Comparison of ENCODE assay signal across 1 cellular context in the genomic region with DNA sequence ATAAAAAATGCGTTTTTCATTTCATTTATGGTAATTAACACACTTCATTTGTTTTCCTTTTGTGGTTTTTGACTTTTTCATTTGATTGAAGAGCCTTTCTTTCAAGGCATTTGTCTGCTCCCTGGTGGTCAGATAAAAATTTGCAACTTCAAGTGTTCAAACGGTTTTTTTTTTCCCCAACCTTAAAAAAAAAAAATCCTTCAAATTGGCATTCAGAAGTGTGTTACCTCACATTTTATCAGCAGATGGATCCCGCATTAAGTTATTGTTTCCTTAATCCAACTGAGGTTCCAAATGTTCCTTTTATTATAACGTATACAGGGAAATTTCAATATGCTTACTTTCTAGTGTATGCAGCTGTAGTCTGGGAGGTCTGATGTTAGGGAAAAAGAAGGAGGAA.
TF ChIP-seq lines count a peak whose summit lies in the region.

No MANE protein-coding gene starts in this region.

TF ChIP-seq in GM23338, 12 proteins besides CTCF, POLR2A, EP300 and RAD21 (continued from another document):
- TF ChIP-seq, protein P1, sequence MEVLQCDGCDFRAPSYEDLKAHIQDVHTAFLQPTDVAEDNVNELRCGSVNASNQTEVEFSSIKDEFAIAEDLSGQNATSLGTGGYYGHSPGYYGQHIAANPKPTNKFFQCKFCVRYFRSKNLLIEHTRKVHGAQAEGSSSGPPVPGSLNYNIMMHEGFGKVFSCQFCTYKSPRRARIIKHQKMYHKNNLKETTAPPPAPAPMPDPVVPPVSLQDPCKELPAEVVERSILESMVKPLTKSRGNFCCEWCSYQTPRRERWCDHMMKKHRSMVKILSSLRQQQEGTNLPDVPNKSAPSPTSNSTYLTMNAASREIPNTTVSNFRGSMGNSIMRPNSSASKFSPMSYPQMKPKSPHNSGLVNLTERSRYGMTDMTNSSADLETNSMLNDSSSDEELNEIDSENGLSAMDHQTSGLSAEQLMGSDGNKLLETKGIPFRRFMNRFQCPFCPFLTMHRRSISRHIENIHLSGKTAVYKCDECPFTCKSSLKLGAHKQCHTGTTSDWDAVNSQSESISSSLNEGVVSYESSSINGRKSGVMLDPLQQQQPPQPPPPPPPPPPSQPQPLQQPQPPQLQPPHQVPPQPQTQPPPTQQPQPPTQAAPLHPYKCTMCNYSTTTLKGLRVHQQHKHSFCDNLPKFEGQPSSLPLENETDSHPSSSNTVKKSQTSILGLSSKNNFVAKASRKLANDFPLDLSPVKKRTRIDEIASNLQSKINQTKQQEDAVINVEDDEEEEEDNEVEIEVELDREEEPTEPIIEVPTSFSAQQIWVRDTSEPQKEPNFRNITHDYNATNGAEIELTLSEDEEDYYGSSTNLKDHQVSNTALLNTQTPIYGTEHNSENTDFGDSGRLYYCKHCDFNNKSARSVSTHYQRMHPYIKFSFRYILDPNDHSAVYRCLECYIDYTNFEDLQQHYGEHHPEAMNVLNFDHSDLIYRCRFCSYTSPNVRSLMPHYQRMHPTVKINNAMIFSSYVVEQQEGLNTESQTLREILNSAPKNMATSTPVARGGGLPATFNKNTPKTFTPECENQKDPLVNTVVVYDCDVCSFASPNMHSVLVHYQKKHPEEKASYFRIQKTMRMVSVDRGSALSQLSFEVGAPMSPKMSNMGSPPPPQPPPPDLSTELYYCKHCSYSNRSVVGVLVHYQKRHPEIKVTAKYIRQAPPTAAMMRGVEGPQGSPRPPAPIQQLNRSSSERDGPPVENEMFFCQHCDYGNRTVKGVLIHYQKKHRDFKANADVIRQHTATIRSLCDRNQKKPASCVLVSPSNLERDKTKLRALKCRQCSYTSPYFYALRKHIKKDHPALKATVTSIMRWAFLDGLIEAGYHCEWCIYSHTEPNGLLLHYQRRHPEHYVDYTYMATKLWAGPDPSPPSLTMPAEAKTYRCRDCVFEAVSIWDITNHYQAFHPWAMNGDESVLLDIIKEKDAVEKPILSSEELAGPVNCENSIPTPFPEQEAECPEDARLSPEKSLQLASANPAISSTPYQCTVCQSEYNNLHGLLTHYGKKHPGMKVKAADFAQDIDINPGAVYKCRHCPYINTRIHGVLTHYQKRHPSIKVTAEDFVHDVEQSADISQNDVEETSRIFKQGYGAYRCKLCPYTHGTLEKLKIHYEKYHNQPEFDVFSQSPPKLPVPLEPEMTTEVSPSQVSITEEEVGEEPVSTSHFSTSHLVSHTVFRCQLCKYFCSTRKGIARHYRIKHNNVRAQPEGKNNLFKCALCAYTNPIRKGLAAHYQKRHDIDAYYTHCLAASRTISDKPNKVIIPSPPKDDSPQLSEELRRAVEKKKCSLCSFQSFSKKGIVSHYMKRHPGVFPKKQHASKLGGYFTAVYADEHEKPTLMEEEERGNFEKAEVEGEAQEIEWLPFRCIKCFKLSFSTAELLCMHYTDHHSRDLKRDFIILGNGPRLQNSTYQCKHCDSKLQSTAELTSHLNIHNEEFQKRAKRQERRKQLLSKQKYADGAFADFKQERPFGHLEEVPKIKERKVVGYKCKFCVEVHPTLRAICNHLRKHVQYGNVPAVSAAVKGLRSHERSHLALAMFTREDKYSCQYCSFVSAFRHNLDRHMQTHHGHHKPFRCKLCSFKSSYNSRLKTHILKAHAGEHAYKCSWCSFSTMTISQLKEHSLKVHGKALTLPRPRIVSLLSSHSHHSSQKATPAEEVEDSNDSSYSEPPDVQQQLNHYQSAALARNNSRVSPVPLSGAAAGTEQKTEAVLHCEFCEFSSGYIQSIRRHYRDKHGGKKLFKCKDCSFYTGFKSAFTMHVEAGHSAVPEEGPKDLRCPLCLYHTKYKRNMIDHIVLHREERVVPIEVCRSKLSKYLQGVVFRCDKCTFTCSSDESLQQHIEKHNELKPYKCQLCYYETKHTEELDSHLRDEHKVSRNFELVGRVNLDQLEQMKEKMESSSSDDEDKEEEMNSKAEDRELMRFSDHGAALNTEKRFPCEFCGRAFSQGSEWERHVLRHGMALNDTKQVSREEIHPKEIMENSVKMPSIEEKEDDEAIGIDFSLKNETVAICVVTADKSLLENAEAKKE (CRISPR knock-in tag; IDR thresholded peaks at IDR 0.05): no peak
- TF ChIP-seq EZH2phosphoT487 (IDR thresholded peaks at IDR 0.05; ENCODE audit: unreplicated experiment) (no peak), EZH2 (IDR thresholded peaks at IDR 0.05; ENCODE audit: low read depth, unreplicated experiment) (no peak), CREB1 (CRISPR knock-in tag; IDR thresholded peaks at IDR 0.05; ENCODE audit: low read depth) (no peak), STAT1 (IDR thresholded peaks at IDR 0.05; ENCODE audit: unreplicated experiment) (no peak), NANOG (IDR thresholded peaks at IDR 0.05; ENCODE audit: borderline replicate concordance) (no peak), ZNF331 (CRISPR knock-in tag; IDR thresholded peaks at IDR 0.05; ENCODE audit: low read depth) (no peak)
- TF ChIP-seq, protein P2, sequence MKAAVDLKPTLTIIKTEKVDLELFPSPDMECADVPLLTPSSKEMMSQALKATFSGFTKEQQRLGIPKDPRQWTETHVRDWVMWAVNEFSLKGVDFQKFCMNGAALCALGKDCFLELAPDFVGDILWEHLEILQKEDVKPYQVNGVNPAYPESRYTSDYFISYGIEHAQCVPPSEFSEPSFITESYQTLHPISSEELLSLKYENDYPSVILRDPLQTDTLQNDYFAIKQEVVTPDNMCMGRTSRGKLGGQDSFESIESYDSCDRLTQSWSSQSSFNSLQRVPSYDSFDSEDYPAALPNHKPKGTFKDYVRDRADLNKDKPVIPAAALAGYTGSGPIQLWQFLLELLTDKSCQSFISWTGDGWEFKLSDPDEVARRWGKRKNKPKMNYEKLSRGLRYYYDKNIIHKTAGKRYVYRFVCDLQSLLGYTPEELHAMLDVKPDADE (IDR thresholded peaks at IDR 0.05): no peak
- TF ChIP-seq, protein P3, sequence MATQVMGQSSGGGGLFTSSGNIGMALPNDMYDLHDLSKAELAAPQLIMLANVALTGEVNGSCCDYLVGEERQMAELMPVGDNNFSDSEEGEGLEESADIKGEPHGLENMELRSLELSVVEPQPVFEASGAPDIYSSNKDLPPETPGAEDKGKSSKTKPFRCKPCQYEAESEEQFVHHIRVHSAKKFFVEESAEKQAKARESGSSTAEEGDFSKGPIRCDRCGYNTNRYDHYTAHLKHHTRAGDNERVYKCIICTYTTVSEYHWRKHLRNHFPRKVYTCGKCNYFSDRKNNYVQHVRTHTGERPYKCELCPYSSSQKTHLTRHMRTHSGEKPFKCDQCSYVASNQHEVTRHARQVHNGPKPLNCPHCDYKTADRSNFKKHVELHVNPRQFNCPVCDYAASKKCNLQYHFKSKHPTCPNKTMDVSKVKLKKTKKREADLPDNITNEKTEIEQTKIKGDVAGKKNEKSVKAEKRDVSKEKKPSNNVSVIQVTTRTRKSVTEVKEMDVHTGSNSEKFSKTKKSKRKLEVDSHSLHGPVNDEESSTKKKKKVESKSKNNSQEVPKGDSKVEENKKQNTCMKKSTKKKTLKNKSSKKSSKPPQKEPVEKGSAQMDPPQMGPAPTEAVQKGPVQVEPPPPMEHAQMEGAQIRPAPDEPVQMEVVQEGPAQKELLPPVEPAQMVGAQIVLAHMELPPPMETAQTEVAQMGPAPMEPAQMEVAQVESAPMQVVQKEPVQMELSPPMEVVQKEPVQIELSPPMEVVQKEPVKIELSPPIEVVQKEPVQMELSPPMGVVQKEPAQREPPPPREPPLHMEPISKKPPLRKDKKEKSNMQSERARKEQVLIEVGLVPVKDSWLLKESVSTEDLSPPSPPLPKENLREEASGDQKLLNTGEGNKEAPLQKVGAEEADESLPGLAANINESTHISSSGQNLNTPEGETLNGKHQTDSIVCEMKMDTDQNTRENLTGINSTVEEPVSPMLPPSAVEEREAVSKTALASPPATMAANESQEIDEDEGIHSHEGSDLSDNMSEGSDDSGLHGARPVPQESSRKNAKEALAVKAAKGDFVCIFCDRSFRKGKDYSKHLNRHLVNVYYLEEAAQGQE (IDR thresholded peaks at IDR 0.05; ENCODE audit: unreplicated experiment): no peak
TF ChIP-seq in GM23338: peak in this region for 0.
